20 cellular contexts compared by ENCODE assay signal in the genomic region with DNA sequence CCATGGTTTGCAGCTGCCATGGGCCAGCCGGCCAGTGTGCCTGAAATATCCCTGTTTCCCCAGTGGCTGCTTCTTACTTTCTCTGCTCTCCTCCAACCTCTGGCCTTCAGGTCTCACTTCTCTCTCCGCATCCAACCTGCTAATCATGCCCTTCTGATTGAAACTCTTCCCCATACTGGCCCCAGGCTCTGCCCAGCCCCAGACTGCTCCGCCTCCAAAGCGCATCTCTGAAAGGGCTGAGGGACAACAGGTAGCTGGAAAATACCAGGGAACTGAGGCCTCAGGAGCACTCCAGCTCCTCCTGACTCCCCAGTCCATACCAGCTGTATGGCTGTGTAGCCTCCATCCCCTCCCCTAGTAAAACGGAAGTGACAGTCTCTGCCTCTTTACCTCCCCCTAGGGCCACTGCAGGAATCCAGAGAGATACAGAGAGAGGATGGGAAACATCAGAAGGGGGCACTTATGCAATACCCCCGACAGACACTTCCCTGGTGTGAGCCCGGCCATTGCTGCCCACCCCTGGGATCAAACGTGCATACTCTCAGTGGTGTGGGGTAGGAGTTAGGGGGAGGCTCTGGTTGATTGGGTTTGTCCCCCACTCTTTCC. TPM values are rescaled to one million over a fixed set of nuclear protein-coding genes. Genes with fewer than 3 reads are reported as not detected.
DNase-seq lines count a peak whose midpoint lies in the region; ATAC-seq and TF ChIP-seq lines count a peak whose summit lies in the region.
"Had no signal": no experiment of that assay in that cellular context is flagged by ENCODE, and none has a peak within 500 bp of the region (broad histone marks: within the 10 kb centered on the region; RNA-seq: fewer than 3 reads in every experiment).

No MANE protein-coding gene starts in this region.

- H3K4me3 Mint-ChIP-seq in memory B cell: peak overlapping the region; percentile 81
- H3K4me3 Mint-ChIP-seq: activated naive CD4-positive, alpha-beta T cell treated with anti-CD3 and anti-CD28 coated beads for 36 hours; stimulated activated naive CD8-positive, alpha-beta T cell treated with anti-CD3 and anti-CD28 coated beads, Interleukin-15, amount 100 ng/mL, for 72 hours had no signal

- DNase-seq in GM10266 (ENCODE audit: extremely low spot score) (peak; percentile 68), NAMALWA (ENCODE audit: low spot score) (peak; percentile 58), memory B cell (ENCODE audit: low spot score in 2 of 2) (peak in 1 of 2 donors; percentile 38), tibial nerve (ENCODE audit: low spot score in 2 of 2) (no peak), smooth muscle cell (lab: John Stamatoyannopoulos, UW; ENCODE audit: unreplicated experiment) (no peak), NCI-H2107 treated with DMSO at 0.1 percent for 48 hours (lab: John Stamatoyannopoulos, UW; ENCODE audit: unreplicated experiment) (no peak)
- no peak for DNase-seq in activated naive CD4-positive, alpha-beta T cell treated with anti-CD3 and anti-CD28 coated beads, Interleukin-2, amount 50 U/mL, for 72 hours (ENCODE audit: low spot score in 2 of 2)
- DNase-seq: activated CD4-positive, alpha-beta T cell treated with anti-CD3 and anti-CD28 coated beads for 1 hour; activated naive CD4-positive, alpha-beta T cell treated with anti-CD3 and anti-CD28 coated beads for 36 hours; dermis blood vessel endothelial cell; esophagus squamous epithelium; heart right ventricle; NCI-H1930; NCI-H524; occipital lobe; stimulated activated naive CD8-positive, alpha-beta T cell treated with anti-CD3 and anti-CD28 coated beads, Interleukin-15, amount 100 ng/mL, for 72 hours; T-helper 1 cell had no signal

- H3K4me1 ChIP-seq in tibial nerve: peaks cover 0 to 7% (median 0%) of the 10 kb centered on the region in 4 donors
- peaks cover 13% of the 10 kb centered on the region for H3K4me1 ChIP-seq in smooth muscle cell (ENCODE audit: low read depth)

- no peaks in the 10 kb centered on the region for H3K9me3 ChIP-seq in tibial nerve
- H3K9me3 ChIP-seq in smooth muscle cell (replicated peaks; ENCODE audit: low read depth): no peaks in the 10 kb centered on the region
- H3K9me3 ChIP-seq: esophagus squamous epithelium, heart right ventricle had no signal

- H3K27ac Mint-ChIP-seq in memory B cell: peak overlapping the region; percentile 92
- H3K27ac Mint-ChIP-seq in activated naive CD4-positive, alpha-beta T cell treated with anti-CD3 and anti-CD28 coated beads, Interleukin-2, amount 50 U/mL, for 72 hours: peak overlapping the region in 1 of 2 donors; percentile 41
- H3K27ac Mint-ChIP-seq: activated naive CD4-positive, alpha-beta T cell treated with anti-CD3 and anti-CD28 coated beads for 36 hours; stimulated activated naive CD8-positive, alpha-beta T cell treated with anti-CD3 and anti-CD28 coated beads, Interleukin-15, amount 100 ng/mL, for 72 hours had no signal

- H3K27ac ChIP-seq in tibial nerve (no peak overlapping the region), smooth muscle cell (ENCODE audit: low read depth) (no peak overlapping the region)
- H3K27ac ChIP-seq: esophagus squamous epithelium, heart right ventricle, HL-60 had no signal

- WGBS in tibial nerve, 2 donors: 61 to 69% methylated on average over 8 of the region's 8 CpGs
- 68% methylated on average over 8 of the region's 8 CpGs for WGBS in smooth muscle cell (ENCODE audit: low lambda C conversion rate)

- peaks cover 27% of the 10 kb centered on the region for H3K36me3 Mint-ChIP-seq in memory B cell
- H3K36me3 Mint-ChIP-seq in activated naive CD4-positive, alpha-beta T cell treated with anti-CD3 and anti-CD28 coated beads, Interleukin-2, amount 50 U/mL, for 72 hours: no peaks in the 10 kb centered on the region

- no peak overlapping the region for H3K9ac ChIP-seq in smooth muscle cell (ENCODE audit: low read depth)

- H3K27me3 Mint-ChIP-seq in memory B cell: no peaks in the 10 kb centered on the region

- H3K27me3 ChIP-seq in tibial nerve (peaks cover 0 to 73% of the 10 kb centered on the region in 2 donors), smooth muscle cell (ENCODE audit: low read depth) (peaks cover 58% of the 10 kb centered on the region)

- H2AFZ ChIP-seq in smooth muscle cell (ENCODE audit: low read depth): no peak overlapping the region

- H3K36me3 ChIP-seq in tibial nerve: no peaks in the 10 kb centered on the region
- no peaks in the 10 kb centered on the region for H3K36me3 ChIP-seq in smooth muscle cell (ENCODE audit: low read depth)
- H3K36me3 ChIP-seq: esophagus squamous epithelium, heart right ventricle had no signal

- TF ChIP-seq CTCF in GM10266 (IDR thresholded peaks at IDR 0.05; ENCODE audit: control insufficient read depth, insufficient read depth, low read depth, missing control alignments) (peak; percentile 54), tibial nerve (IDR thresholded peaks at IDR 0.05) (no peak), smooth muscle cell (IDR thresholded peaks at IDR 0.05; ENCODE audit: borderline replicate concordance, insufficient read depth, poor library complexity, severe bottlenecking) (no peak)

- H3K4me2 ChIP-seq in smooth muscle cell: no peak overlapping the region

- no peaks in the 10 kb centered on the region for H3K79me2 ChIP-seq in smooth muscle cell (ENCODE audit: low read depth)

- H4K20me1 ChIP-seq in smooth muscle cell (ENCODE audit: low read depth): no peaks in the 10 kb centered on the region

- no peaks in the 10 kb centered on the region for H3F3A ChIP-seq in smooth muscle cell (ENCODE audit: low read depth)

- TF ChIP-seq POLR2A in tibial nerve (IDR thresholded peaks at IDR 0.05): no peak

- TF ChIP-seq EP300 in tibial nerve (IDR thresholded peaks at IDR 0.05): no peak

- no peaks in the 10 kb centered on the region for H3K9me3 Mint-ChIP-seq in memory B cell
- H3K9me3 Mint-ChIP-seq in activated naive CD4-positive, alpha-beta T cell treated with anti-CD3 and anti-CD28 coated beads, Interleukin-2, amount 50 U/mL, for 72 hours: no peaks in the 10 kb centered on the region
- H3K9me3 Mint-ChIP-seq: activated naive CD4-positive, alpha-beta T cell treated with anti-CD3 and anti-CD28 coated beads for 36 hours; stimulated activated naive CD8-positive, alpha-beta T cell treated with anti-CD3 and anti-CD28 coated beads, Interleukin-15, amount 100 ng/mL, for 72 hours had no signal

- no peak overlapping the region for H3K4me3 ChIP-seq in tibial nerve
- H3K4me3 ChIP-seq in smooth muscle cell: no peak overlapping the region
- H3K4me3 ChIP-seq: esophagus squamous epithelium, heart right ventricle had no signal

- ATAC-seq in GM19351 (IDR thresholded peaks at IDR 0.05; ENCODE audit: unreplicated experiment): peak; percentile 30
- ATAC-seq in memory B cell (ENCODE audit: low read depth): peak; percentile 40
- no peak for ATAC-seq in activated naive CD4-positive, alpha-beta T cell treated with anti-CD3 and anti-CD28 coated beads, Interleukin-2, amount 50 U/mL, for 72 hours
- ATAC-seq: heart right ventricle; stimulated activated naive CD8-positive, alpha-beta T cell treated with anti-CD3 and anti-CD28 coated beads, Interleukin-15, amount 100 ng/mL, for 72 hours had no signal

- peaks cover 68% of the 10 kb centered on the region for H3K4me1 Mint-ChIP-seq in memory B cell

RNA-seq across cellular contexts. Expression of a gene that starts 34.2 kb away (rescaled TPM):
- total RNA-seq in tibial nerve: not detected
- total RNA-seq in smooth muscle cell: under 0.01 and 0.09 TPM in 2 replicates
- polyA plus RNA-seq in smooth muscle cell: not detected in 2 replicates
- total RNA-seq in activated naive CD4-positive, alpha-beta T cell treated with anti-CD3 and anti-CD28 coated beads, Interleukin-2, amount 50 U/mL, for 72 hours: 1 to 10 TPM in 1 of 2 donors, under 1 TPM in 1; 0.61 to 1.8 TPM
- total RNA-seq: dermis blood vessel endothelial cell, kidney epithelial cell, occipital lobe had no signal

Comparison
In these comparisons a context has a peak if more than half of its experiments do, and no peak if none do; other contexts are left out.
1. DNase-seq: peak in GM10266 (single experiment) and NAMALWA (single experiment); none in tibial nerve (0 of 2), smooth muscle cell (single experiment), activated naive CD4-positive, alpha-beta T cell treated with anti-CD3 and anti-CD28 coated beads, Interleukin-2, amount 50 U/mL, for 72 hours (0 of 2) and NCI-H2107 treated with DMSO at 0.1 percent for 48 hours (single experiment).
2. ATAC-seq: peak in GM19351 (single experiment) and memory B cell (single experiment); none in activated naive CD4-positive, alpha-beta T cell treated with anti-CD3 and anti-CD28 coated beads, Interleukin-2, amount 50 U/mL, for 72 hours (0 of 2).